ENCODE assay signal across 15 cellular contexts in genomic region chr10:112385143-112385695, GRCh38.
"Had no signal": no experiment of that assay in that cellular context is flagged by ENCODE, and none has a peak within 500 bp of the region (broad histone marks: within the 10 kb centered on the region; RNA-seq: fewer than 3 reads in every experiment).

No MANE protein-coding gene starts in this region.

- ATAC-seq: activated CD8-positive, alpha-beta T cell treated with anti-CD3 and anti-CD28 coated beads for 36 hours; esophagus mucosa; lower lobe of right lung; psoas muscle; sciatic nerve had no signal

- H3K27ac Mint-ChIP-seq: activated CD8-positive, alpha-beta T cell treated with anti-CD3 and anti-CD28 coated beads for 36 hours; nephron progenitor cell had no signal

- H3K9me3 ChIP-seq: lower lobe of right lung, psoas muscle had no signal

- H3K4me1 ChIP-seq: psoas muscle had no signal

- H3K27ac ChIP-seq: brain microvascular endothelial cell, lower lobe of right lung, psoas muscle, VCaP had no signal

- H3K36me3 ChIP-seq: brain microvascular endothelial cell had no signal

- DNase-seq: activated CD8-positive, alpha-beta memory T cell treated with anti-CD3 and anti-CD28 coated beads, Interleukin-2, amount 50 U/mL, for 4 hours; activated CD8-positive, alpha-beta T cell treated with anti-CD3 and anti-CD28 coated beads for 36 hours; amygdala; brain microvascular endothelial cell; cerebellar nuclear complex; hypothalamus; lower lobe of right lung; nephron progenitor cell; psoas muscle; stimulated activated CD4-positive, alpha-beta T cell treated with anti-CD3 and anti-CD28 coated beads, Interleukin-2, amount 100 ng/mL, for 24 hours; stimulated activated naive CD4-positive, alpha-beta T cell treated with Interleukin-2 at 50 U/mL for 16 hours had no signal

- H3K4me3 ChIP-seq: lower lobe of right lung, psoas muscle had no signal

- H3K27me3 Mint-ChIP-seq: activated CD8-positive, alpha-beta T cell treated with anti-CD3 and anti-CD28 coated beads for 36 hours; activated naive CD4-positive, alpha-beta T cell treated with anti-CD3 and anti-CD28 coated beads, Interleukin-2, amount 50 U/mL, for 24 hours had no signal

- H3K27me3 ChIP-seq: brain microvascular endothelial cell had no signal

- H3K9me3 Mint-ChIP-seq: activated CD8-positive, alpha-beta T cell treated with anti-CD3 and anti-CD28 coated beads for 36 hours; activated naive CD4-positive, alpha-beta T cell treated with anti-CD3 and anti-CD28 coated beads, Interleukin-2, amount 50 U/mL, for 24 hours; nephron progenitor cell had no signal

- H3K4me3 Mint-ChIP-seq: activated CD8-positive, alpha-beta T cell treated with anti-CD3 and anti-CD28 coated beads for 36 hours; activated naive CD4-positive, alpha-beta T cell treated with anti-CD3 and anti-CD28 coated beads, Interleukin-2, amount 50 U/mL, for 24 hours; nephron progenitor cell had no signal
